ENCODE assay signal across 8 cellular contexts in the genomic region with DNA sequence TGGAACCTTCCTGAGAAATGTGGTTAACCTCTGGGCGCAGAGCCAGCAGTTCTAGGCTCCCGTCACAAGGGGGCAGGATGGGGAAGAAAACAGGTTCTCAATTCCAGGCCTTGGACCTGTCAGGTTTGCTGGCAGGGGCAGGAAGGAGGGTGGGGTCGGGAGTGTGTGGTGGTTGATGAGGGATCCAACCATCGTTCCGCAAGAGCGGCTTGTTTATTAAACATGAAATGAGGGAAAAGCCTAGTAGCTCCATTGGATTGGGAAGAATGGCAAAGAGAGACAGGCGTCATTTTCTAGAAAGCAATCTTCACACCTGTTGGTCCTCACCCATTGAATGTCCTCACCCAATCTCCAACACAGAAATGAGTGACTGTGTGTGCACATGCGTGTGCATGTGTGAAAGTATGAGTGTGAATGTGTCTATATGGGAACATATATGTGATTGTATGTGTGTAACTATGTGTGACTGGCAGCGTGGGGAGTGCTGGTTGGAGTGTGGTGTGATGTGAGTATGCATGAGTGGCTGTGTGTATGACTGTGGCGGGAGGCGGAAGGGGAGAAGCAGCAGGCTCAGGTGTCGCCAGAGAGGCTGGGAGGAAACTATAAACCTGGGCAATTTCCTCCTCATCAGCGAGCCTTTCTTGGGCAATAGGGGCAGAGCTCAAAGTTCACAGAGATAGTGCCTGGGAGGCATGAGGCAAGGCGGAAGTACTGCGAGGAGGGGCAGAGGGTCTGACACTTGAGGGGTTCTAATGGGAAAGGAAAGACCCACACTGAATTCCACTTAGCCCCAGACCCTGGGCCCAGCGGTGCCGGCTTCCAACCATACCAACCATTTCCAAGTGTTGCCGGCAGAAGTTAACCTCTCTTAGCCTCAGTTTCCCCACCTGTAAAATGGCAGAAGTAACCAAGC. TPM values are rescaled to one million over a fixed set of nuclear protein-coding genes. Genes with fewer than 3 reads are reported as not detected.
DNase-seq lines count a peak whose midpoint lies in the region; ATAC-seq and TF ChIP-seq lines count a peak whose summit lies in the region.

No MANE protein-coding gene starts in this region.

- H3F3A ChIP-seq in OCI-LY1 (ENCODE audit: insufficient read depth, low read length), result no peaks in the 10 kb centered on the region

- no peaks in the 10 kb centered on the region for H3K36me3 ChIP-seq in OCI-LY1 (ENCODE audit: insufficient read depth, low read length)
- no peaks in the 10 kb centered on the region for H3K36me3 ChIP-seq in esophagus squamous epithelium
- no peaks in the 10 kb centered on the region for H3K36me3 ChIP-seq in naive thymus-derived CD4-positive, alpha-beta T cell (ENCODE audit: control insufficient read depth in 2 of 3, insufficient read depth in 3 of 3, low read length in 3 of 3)

- H3K4me3 ChIP-seq in OCI-LY1 (ENCODE audit: low read depth, low read length, poor library complexity, severe bottlenecking) (no peak overlapping the region), esophagus squamous epithelium (no peak overlapping the region)
- no peak overlapping the region for H3K4me3 ChIP-seq in naive thymus-derived CD4-positive, alpha-beta T cell (ENCODE audit: low read length)

- H3K9me2 ChIP-seq in OCI-LY1 (ENCODE audit: low read depth, low read length), result no peaks in the 10 kb centered on the region

- H3K4me3 Mint-ChIP-seq in IgD-negative memory B cell, result peak overlapping the region in 2 of 4 donors; percentile 0 to 58
- no peak overlapping the region for H3K4me3 Mint-ChIP-seq in naive thymus-derived CD4-positive, alpha-beta T cell
- no peak overlapping the region for H3K4me3 Mint-ChIP-seq in stimulated activated memory B cell treated with anti-CD40 and anti-IgM and Interleukin-4, amounts not matched to agents 10 μg/mL and 1 μg/mL and 100 μg/mL, for 72 hours

- ATAC-seq in GM18502 (IDR thresholded peaks at IDR 0.05; ENCODE audit: poor library complexity, unreplicated experiment), result peak; percentile 49
- peak; percentile 86 for ATAC-seq in naive thymus-derived CD4-positive, alpha-beta T cell
- ATAC-seq in stimulated activated memory B cell treated with anti-CD40 and anti-IgM and Interleukin-4, amounts not matched to agents 10 μg/mL and 1 μg/mL and 100 μg/mL, for 72 hours, result peak; percentile 79

- H3K27me3 Mint-ChIP-seq in IgD-negative memory B cell, result no peaks in the 10 kb centered on the region
- peaks cover 0 to 3% (median 0%) of the 10 kb centered on the region in 5 donors for H3K27me3 Mint-ChIP-seq in naive thymus-derived CD4-positive, alpha-beta T cell
- no peaks in the 10 kb centered on the region for H3K27me3 Mint-ChIP-seq in stimulated activated memory B cell treated with anti-CD40 and anti-IgM and Interleukin-4, amounts not matched to agents 10 μg/mL and 1 μg/mL and 100 μg/mL, for 72 hours

- peaks cover 14% of the 10 kb centered on the region for H3K4me1 ChIP-seq in OCI-LY1 (ENCODE audit: insufficient read depth, low read length, severe bottlenecking)
- H3K4me1 ChIP-seq in esophagus squamous epithelium, result peaks cover 10 to 52% (median 38%) of the 10 kb centered on the region in 3 donors
- H3K4me1 ChIP-seq in naive thymus-derived CD4-positive, alpha-beta T cell (ENCODE audit: control insufficient read depth in 2 of 2, insufficient read depth in 2 of 2, low read length in 2 of 2), result peaks cover 3 to 6% of the 10 kb centered on the region in 2 donors

- H4K20me1 ChIP-seq in OCI-LY1 (ENCODE audit: insufficient read depth, low read length), result no peaks in the 10 kb centered on the region

- H3K27ac Mint-ChIP-seq in IgD-negative memory B cell, result peak overlapping the region; percentile 7 to 86 (median 85)
- peak overlapping the region in 4 of 9 donors; percentile 3 to 64 (median 26) for H3K27ac Mint-ChIP-seq in naive thymus-derived CD4-positive, alpha-beta T cell
- H3K27ac Mint-ChIP-seq in stimulated activated memory B cell treated with anti-CD40 and anti-IgM and Interleukin-4, amounts not matched to agents 10 μg/mL and 1 μg/mL and 100 μg/mL, for 72 hours, result peak overlapping the region; percentile 43

- CTCF ChIA-PET in naive thymus-derived CD4-positive, alpha-beta T cell (lab: Charles Lee), result interaction anchor here (1.2 to 3.2 kb wide), 5 partner anchors 13 to 201 kb away, joined by 3 to 25 read pairs (median 6); partner anchors contain the start of gene CDKN1A

- peaks cover 16 to 22% (median 18%) of the 10 kb centered on the region in 3 donors for H3K4me1 Mint-ChIP-seq in IgD-negative memory B cell
- H3K4me1 Mint-ChIP-seq in naive thymus-derived CD4-positive, alpha-beta T cell, result peaks cover 8 to 36% (median 10%) of the 10 kb centered on the region in 7 donors
- peaks cover 39% of the 10 kb centered on the region for H3K4me1 Mint-ChIP-seq in stimulated activated memory B cell treated with anti-CD40 and anti-IgM and Interleukin-4, amounts not matched to agents 10 μg/mL and 1 μg/mL and 100 μg/mL, for 72 hours

- DNase-seq in 8988T, result peak; percentile 66
- DNase-seq in activated T-cell treated with anti-CD3 and anti-CD28 coated beads for 24 hours (ENCODE audit: low read depth), result peak; percentile 71
- DNase-seq in esophagus squamous epithelium (lab: John Stamatoyannopoulos, UW), result peak; percentile 45
- peak; percentile 51 to 76 (median 69) for DNase-seq in naive thymus-derived CD4-positive, alpha-beta T cell

- intact Hi-C loops in esophagus squamous epithelium (cut with DNase I), result loop anchor here (5.0 kb wide), 1 partner anchor 58 kb away; no protein-coding TSS in a partner anchor
- intact Hi-C loops in naive thymus-derived CD4-positive, alpha-beta T cell (cut with micrococcal nuclease), result loop anchor here (1.0 to 2.0 kb wide), 6 partner anchors 38 to 394 kb away; no protein-coding TSS in a partner anchor

- no peaks in the 10 kb centered on the region for H3K36me3 Mint-ChIP-seq in IgD-negative memory B cell
- no peaks in the 10 kb centered on the region for H3K36me3 Mint-ChIP-seq in naive thymus-derived CD4-positive, alpha-beta T cell
- no peaks in the 10 kb centered on the region for H3K36me3 Mint-ChIP-seq in stimulated activated memory B cell treated with anti-CD40 and anti-IgM and Interleukin-4, amounts not matched to agents 10 μg/mL and 1 μg/mL and 100 μg/mL, for 72 hours

- H3K27me3 ChIP-seq in OCI-LY1 (ENCODE audit: insufficient read depth, low read length), result no peaks in the 10 kb centered on the region
- no peaks in the 10 kb centered on the region for H3K27me3 ChIP-seq in esophagus squamous epithelium
- no peaks in the 10 kb centered on the region for H3K27me3 ChIP-seq in naive thymus-derived CD4-positive, alpha-beta T cell (ENCODE audit: control insufficient read depth in 2 of 2, insufficient read depth in 2 of 2, low read length in 2 of 2)

- TF ChIP-seq POLR2A in esophagus squamous epithelium (IDR thresholded peaks at IDR 0.05), result no peak

- no peak overlapping the region for H3K9ac ChIP-seq in OCI-LY1 (ENCODE audit: low read length)

- POLR2A ChIA-PET in naive thymus-derived CD4-positive, alpha-beta T cell (lab: Charles Lee), result interaction anchor here (0.5 to 1.0 kb wide), 3 partner anchors 22 to 645 kb away, joined by 3 read pairs; no protein-coding TSS in a partner anchor

- no peaks in the 10 kb centered on the region for H3K9me3 ChIP-seq in OCI-LY1 (ENCODE audit: low read length)
- no peaks in the 10 kb centered on the region for H3K9me3 ChIP-seq in esophagus squamous epithelium
- H3K9me3 ChIP-seq in naive thymus-derived CD4-positive, alpha-beta T cell (ENCODE audit: control insufficient read depth in 2 of 3, low read length in 3 of 3), result no peaks in the 10 kb centered on the region

- 51 to 69% methylated on average over 13 to 16 of the region's 18 CpGs for WGBS in esophagus squamous epithelium, 2 donors

- H3K9me3 Mint-ChIP-seq in IgD-negative memory B cell, result no peaks in the 10 kb centered on the region
- H3K9me3 Mint-ChIP-seq in naive thymus-derived CD4-positive, alpha-beta T cell, result peaks cover 0 to 2% (median 0%) of the 10 kb centered on the region in 11 donors
- H3K9me3 Mint-ChIP-seq in stimulated activated memory B cell treated with anti-CD40 and anti-IgM and Interleukin-4, amounts not matched to agents 10 μg/mL and 1 μg/mL and 100 μg/mL, for 72 hours, result no peaks in the 10 kb centered on the region

- no peaks in the 10 kb centered on the region for H3K79me2 ChIP-seq in OCI-LY1 (ENCODE audit: insufficient read depth, low read length)

- no peak overlapping the region; the same call in 1 of the 2 replicates for H3K4me2 ChIP-seq in OCI-LY1 (ENCODE audit: low read length)

- TF ChIP-seq CTCF in OCI-LY1 (IDR thresholded peaks at IDR 0.05; ENCODE audit: low read length) (peak; percentile 96), esophagus squamous epithelium (IDR thresholded peaks at IDR 0.05) (peak; percentile 62 to 95 (median 90))

- H3K27ac ChIP-seq in OCI-LY1 (ENCODE audit: low read depth, low read length, poor library complexity, severe bottlenecking) (no peak overlapping the region), esophagus squamous epithelium (peak overlapping the region in 1 of 4 donors; percentile 34)
- H3K27ac ChIP-seq in naive thymus-derived CD4-positive, alpha-beta T cell (ENCODE audit: low read depth, low read length), result no peak overlapping the region

- H2AFZ ChIP-seq in OCI-LY1 (ENCODE audit: low read length), result no peak overlapping the region

RNA-seq across cellular contexts. Expression of gene SRSF3, which starts 29.6 kb away (rescaled TPM):
- 384 TPM for polyA plus RNA-seq in IgD-negative memory B cell
- total RNA-seq in esophagus squamous epithelium, result 100 to 1,000 TPM; 111 to 213 (median 185) TPM
- 100 to 1,000 TPM; 317 to 510 (median 426) TPM for total RNA-seq in naive thymus-derived CD4-positive, alpha-beta T cell
- polyA plus RNA-seq in naive thymus-derived CD4-positive, alpha-beta T cell, result 100 to 1,000 TPM; 359 to 403 TPM

RNA-seq across cellular contexts. Expression of gene CDKN1A, which starts 54.7 kb away (rescaled TPM):
- 81.1 TPM for polyA plus RNA-seq in IgD-negative memory B cell
- total RNA-seq in esophagus squamous epithelium, result 100 to 1,000 TPM in 2 of 4 donors, 10 to 100 TPM in 2; 86.8 to 209 (median 131) TPM
- total RNA-seq in naive thymus-derived CD4-positive, alpha-beta T cell, result 100 to 1,000 TPM in 2 of 5 experiments, 10 to 100 TPM in 1, 1 to 10 TPM in 2; 1.5 to 156 (median 53.6) TPM
- polyA plus RNA-seq in naive thymus-derived CD4-positive, alpha-beta T cell, result under 1 TPM; 0.08 to 0.19 TPM
